In genomic region chr13:28100149-28101121, GRCh38 we compare ENCODE assay signal across 8 cellular contexts. TPM values are rescaled to one million over a fixed set of nuclear protein-coding genes. Genes with fewer than 3 reads are reported as not detected.
DNase-seq lines count a peak whose midpoint lies in the region; ATAC-seq and TF ChIP-seq lines count a peak whose summit lies in the region.

TSS of gene FLT3 (minus strand) at chr13:28100576. CDS start at chr13:28100510, 66 bp downstream.

- peaks cover 43% of the 10 kb centered on the region for H3K27me3 Mint-ChIP-seq in activated CD4-positive, alpha-beta T cell treated with anti-CD3 and anti-CD28 coated beads for 36 hours
- peaks cover 48% of the 10 kb centered on the region for H3K27me3 Mint-ChIP-seq in stimulated activated memory B cell treated with anti-CD40 and anti-IgM and Interleukin-4, amounts not matched to agents 10 μg/mL and 1 μg/mL and 100 μg/mL, for 72 hours

- H3K27me3 ChIP-seq in colonic mucosa, result peaks cover 41% of the 10 kb centered on the region
- H3K27me3 ChIP-seq in lower lobe of right lung (ENCODE audit: low read depth), result peaks cover 77% of the 10 kb centered on the region

- no peaks in the 10 kb centered on the region for H3K36me3 Mint-ChIP-seq in activated CD4-positive, alpha-beta T cell treated with anti-CD3 and anti-CD28 coated beads for 36 hours (ENCODE audit: low read depth)
- no peaks in the 10 kb centered on the region for H3K36me3 Mint-ChIP-seq in stimulated activated memory B cell treated with anti-CD40 and anti-IgM and Interleukin-4, amounts not matched to agents 10 μg/mL and 1 μg/mL and 100 μg/mL, for 72 hours

- ATAC-seq in activated CD4-positive, alpha-beta T cell treated with anti-CD3 and anti-CD28 coated beads for 36 hours, result peak; percentile 89
- ATAC-seq in HG03460 (IDR thresholded peaks at IDR 0.05; ENCODE audit: unreplicated experiment) (peak; percentile 61), lower lobe of right lung (peak; percentile 68 to 86)
- peak; percentile 85 for ATAC-seq in stimulated activated memory B cell treated with anti-CD40 and anti-IgM and Interleukin-4, amounts not matched to agents 10 μg/mL and 1 μg/mL and 100 μg/mL, for 72 hours

- no peak within 1 kb of the TSS for H3K27ac ChIP-seq in colonic mucosa
- no peak within 1 kb of the TSS for H3K27ac ChIP-seq in lower lobe of right lung

- peak within 1 kb of the TSS; percentile 30 for H3K4me3 ChIP-seq in colonic mucosa
- H3K4me3 ChIP-seq in lower lobe of right lung, result peak within 1 kb of the TSS; percentile 50

- peak; percentile 62 for DNase-seq in activated CD4-positive, alpha-beta T cell treated with anti-CD3 and anti-CD28 coated beads for 36 hours
- no peak for DNase-seq in activated CD4-positive, alpha-beta T cell treated with anti-CD3 and anti-CD28 coated beads for 1 hour
- peak; percentile 63 for DNase-seq in SKM-1 (lab: John Stamatoyannopoulos, UW; ENCODE audit: unreplicated experiment)
- DNase-seq in colonic mucosa, result peak; percentile 22
- peak; percentile 58 for DNase-seq in lower lobe of right lung
- no peak for DNase-seq in SW480 (ENCODE audit: low spot score)

- H3K4me1 Mint-ChIP-seq in activated CD4-positive, alpha-beta T cell treated with anti-CD3 and anti-CD28 coated beads for 36 hours, result peaks cover 8% of the 10 kb centered on the region
- H3K4me1 Mint-ChIP-seq in stimulated activated memory B cell treated with anti-CD40 and anti-IgM and Interleukin-4, amounts not matched to agents 10 μg/mL and 1 μg/mL and 100 μg/mL, for 72 hours, result peaks cover 8% of the 10 kb centered on the region

- H3K36me3 ChIP-seq in colonic mucosa (no peaks in the 10 kb centered on the region), lower lobe of right lung (no peaks in the 10 kb centered on the region)

- no peak within 1 kb of the TSS for H3K27ac Mint-ChIP-seq in activated CD4-positive, alpha-beta T cell treated with anti-CD3 and anti-CD28 coated beads for 36 hours
- H3K27ac Mint-ChIP-seq in stimulated activated memory B cell treated with anti-CD40 and anti-IgM and Interleukin-4, amounts not matched to agents 10 μg/mL and 1 μg/mL and 100 μg/mL, for 72 hours, result peak within 1 kb of the TSS; percentile 63

- H3K9me3 ChIP-seq in colonic mucosa (no peaks in the 10 kb centered on the region), lower lobe of right lung (no peaks in the 10 kb centered on the region)

- H3K4me3 Mint-ChIP-seq in activated CD4-positive, alpha-beta T cell treated with anti-CD3 and anti-CD28 coated beads for 36 hours, result peak within 1 kb of the TSS; percentile 51
- peak within 1 kb of the TSS; percentile 85 for H3K4me3 Mint-ChIP-seq in stimulated activated memory B cell treated with anti-CD40 and anti-IgM and Interleukin-4, amounts not matched to agents 10 μg/mL and 1 μg/mL and 100 μg/mL, for 72 hours

- no peaks in the 10 kb centered on the region for H3K9me3 Mint-ChIP-seq in activated CD4-positive, alpha-beta T cell treated with anti-CD3 and anti-CD28 coated beads for 36 hours (ENCODE audit: low read depth)
- H3K9me3 Mint-ChIP-seq in stimulated activated memory B cell treated with anti-CD40 and anti-IgM and Interleukin-4, amounts not matched to agents 10 μg/mL and 1 μg/mL and 100 μg/mL, for 72 hours, result no peaks in the 10 kb centered on the region

- TF ChIP-seq CTCF in colonic mucosa (IDR thresholded peaks at IDR 0.05), result no peak
- no peak for TF ChIP-seq CTCF in lower lobe of right lung (IDR thresholded peaks at IDR 0.05)

- H3K4me1 ChIP-seq in colonic mucosa (no peaks in the 10 kb centered on the region), lower lobe of right lung (peaks cover 14% of the 10 kb centered on the region)

- intact Hi-C loops in activated CD4-positive, alpha-beta T cell treated with anti-CD3 and anti-CD28 coated beads for 36 hours (cut with DNase I, micrococcal nuclease), result no loop called here
- intact Hi-C loops in colonic mucosa (cut with DNase I), result no loop called here
- intact Hi-C loops in lower lobe of right lung (cut with DNase I), result no loop called here

- no peak within 1 kb of the TSS for H3K9ac ChIP-seq in colonic mucosa (ENCODE audit: low read depth in 2 of 2, low read length in 2 of 2)

- CTCF ChIA-PET in activated CD4-positive, alpha-beta T cell treated with anti-CD3 and anti-CD28 coated beads for 36 hours (lab: Charles Lee), result interaction anchor here (0.6 kb wide), 1 partner anchor 562 kb away, joined by 4 read pairs; no protein-coding TSS in a partner anchor

- POLR2A ChIA-PET in activated CD4-positive, alpha-beta T cell treated with anti-CD3 and anti-CD28 coated beads for 36 hours (lab: Charles Lee), result no interaction called here

RNA-seq across cellular contexts. Expression of gene FLT3, which starts in this region (rescaled TPM):
- under 1 TPM; 0.09 to 0.12 TPM for total RNA-seq in activated CD4-positive, alpha-beta T cell treated with anti-CD3 and anti-CD28 coated beads for 36 hours
- under 1 TPM in 1 of 2 donors, not detected in 1; 0.19 TPM for total RNA-seq in colonic mucosa
- 1.6 TPM for total RNA-seq in lower lobe of right lung

Comparison
In these comparisons a context has a peak if more than half of its experiments do, and no peak if none do; other contexts are left out.
1. Peak in DNase-seq and ATAC-seq in activated CD4-positive, alpha-beta T cell treated with anti-CD3 and anti-CD28 coated beads for 36 hours; RNA of the gene not detected or under 1 TPM.
2. Peak in DNase-seq and H3K4me3 ChIP-seq in colonic mucosa; RNA of the gene not detected or under 1 TPM.
3. DNase-seq: peak in SKM-1 (single experiment) and lower lobe of right lung (single experiment); none in activated CD4-positive, alpha-beta T cell treated with anti-CD3 and anti-CD28 coated beads for 1 hour (single experiment) and SW480 (single experiment).
4. Peak in every context shown above with its lines, with median percentiles within 50 percentile points of each other: ATAC-seq.